In genomic region chrX:14832151-14832550, GRCh38 we compare ENCODE assay signal across 24 cellular contexts. TPM values are rescaled to one million over a fixed set of nuclear protein-coding genes. Genes with fewer than 3 reads are reported as not detected.
DNase-seq lines count a peak whose midpoint lies in the region; ATAC-seq and TF ChIP-seq lines count a peak whose summit lies in the region.
"Had no signal": no experiment of that assay in that cellular context is flagged by ENCODE, and none has a peak within 500 bp of the region (broad histone marks: within the 10 kb centered on the region; RNA-seq: fewer than 3 reads in every experiment).

No MANE protein-coding gene starts in this region.

- H3K9me3 Mint-ChIP-seq in HFFc6: peaks cover 5% of the 10 kb centered on the region
- H3K9me3 Mint-ChIP-seq in CD8-positive, alpha-beta T cell: peaks cover 6% of the 10 kb centered on the region
- H3K9me3 Mint-ChIP-seq: dendritic cell treated with granulocyte-macrophage colony-stimulating factor and Interleukin-4, amounts not matched to agents 40 ng/mL and 50 ng/mL, for 4 days; immature natural killer cell; natural killer cell had no signal

- in situ Hi-C loops in mammary epithelial cell (cut with MboI; ENCODE audit: low sequenced_read_pairs in 2 of 2): no loop called here

- H3K9me3 ChIP-seq in AG04450 (ENCODE audit: control insufficient read depth, insufficient read depth, low read length): no peaks in the 10 kb centered on the region
- no peaks in the 10 kb centered on the region for H3K9me3 ChIP-seq in CD8-positive, alpha-beta T cell (ENCODE audit: low read length)
- H3K9me3 ChIP-seq in MG63: no peaks in the 10 kb centered on the region
- no peaks in the 10 kb centered on the region for H3K9me3 ChIP-seq in mammary epithelial cell (replicated peaks; ENCODE audit: insufficient read depth, low read length)

- DNase-seq in AG04450 (ENCODE audit: low read depth, low spot score): peak; percentile 6
- peak; percentile 15 for DNase-seq in HFFc6
- peak; percentile 50 for DNase-seq in astrocyte of the hippocampus (ENCODE audit: low read depth, low spot score)
- DNase-seq in islet precursor cell: peak; percentile 54
- no peak for DNase-seq in CD8-positive, alpha-beta T cell
- no peak for DNase-seq in MG63
- no peak for DNase-seq in mammary epithelial cell
- DNase-seq: 8988T; activated CD4-positive, alpha-beta T cell treated with anti-CD3 and anti-CD28 coated beads, Interleukin-2, amount 50 U/mL, for 48 hours; activated naive CD4-positive, alpha-beta T cell treated with anti-CD3 and anti-CD28 coated beads for 36 hours; activated T-cell treated with anti-CD3 and anti-CD28 coated beads, Interleukin-2, amount 50 U/mL, for 1 hour; immature natural killer cell; natural killer cell; NCI-H1092 treated with DMSO at 0.1 percent for 48 hours; NCI-H524 treated with DMSO at 0.1 percent for 48 hours; SHP77; stimulated activated CD4-positive, alpha-beta T cell treated with anti-CD3 and anti-CD28 coated beads, Interleukin-4, amount 100 ng/mL, for 4 hours had no signal

- H3K27me3 Mint-ChIP-seq in HFFc6 (ENCODE audit: insufficient read depth): no peaks in the 10 kb centered on the region
- no peaks in the 10 kb centered on the region for H3K27me3 Mint-ChIP-seq in CD8-positive, alpha-beta T cell (ENCODE audit: low read depth)
- H3K27me3 Mint-ChIP-seq: dendritic cell treated with granulocyte-macrophage colony-stimulating factor and Interleukin-4, amounts not matched to agents 40 ng/mL and 50 ng/mL, for 4 days had no signal

- H3K4me3 ChIP-seq in AG04450 (ENCODE audit: low read depth, low read length) (no peak overlapping the region), MG63 (no peak overlapping the region), mammary epithelial cell (replicated peaks in 1 of 3; ENCODE audit: insufficient read depth in 1 of 3, low read depth in 2 of 3, low read length in 3 of 3) (no peak overlapping the region)
- no peak overlapping the region for H3K4me3 ChIP-seq in CD8-positive, alpha-beta T cell (ENCODE audit: low read depth, low read length)
- H3K4me3 ChIP-seq: GM23338, K562, lung, skin epidermis had no signal

- no peaks in the 10 kb centered on the region for H3K36me3 ChIP-seq in CD8-positive, alpha-beta T cell (ENCODE audit: insufficient read depth, low read length)
- H3K36me3 ChIP-seq in MG63 (peaks cover 11% of the 10 kb centered on the region), mammary epithelial cell (ENCODE audit: insufficient read depth, low read length) (no peaks in the 10 kb centered on the region)

- H3K27me3 ChIP-seq in AG04450 (ENCODE audit: control insufficient read depth, insufficient read depth, low read length) (no peaks in the 10 kb centered on the region), MG63 (no peaks in the 10 kb centered on the region), mammary epithelial cell (ENCODE audit: insufficient read depth, low read length) (no peaks in the 10 kb centered on the region)
- H3K27me3 ChIP-seq in CD8-positive, alpha-beta T cell (ENCODE audit: insufficient read depth, low read length): no peaks in the 10 kb centered on the region

- no peak overlapping the region for H3K4me2 ChIP-seq in mammary epithelial cell (ENCODE audit: insufficient read depth, low read depth, low read length)
- H3K4me2 ChIP-seq: GM23338 had no signal

- H2AFZ ChIP-seq in mammary epithelial cell (ENCODE audit: low read depth, low read length): no peak overlapping the region
- H2AFZ ChIP-seq: GM23338 had no signal

- no peak overlapping the region for H3K4me3 Mint-ChIP-seq in HFFc6
- no peak overlapping the region for H3K4me3 Mint-ChIP-seq in CD8-positive, alpha-beta T cell
- H3K4me3 Mint-ChIP-seq: activated naive CD4-positive, alpha-beta T cell treated with anti-CD3 and anti-CD28 coated beads for 36 hours; dendritic cell treated with granulocyte-macrophage colony-stimulating factor and Interleukin-4, amounts not matched to agents 40 ng/mL and 50 ng/mL, for 4 days; GM23338; immature natural killer cell; natural killer cell had no signal

- H3K36me3 Mint-ChIP-seq in HFFc6 (ENCODE audit: low read depth): peaks cover 47% of the 10 kb centered on the region
- peaks cover 15% of the 10 kb centered on the region for H3K36me3 Mint-ChIP-seq in CD8-positive, alpha-beta T cell
- H3K36me3 Mint-ChIP-seq: natural killer cell had no signal

- BruUV-seq in mammary epithelial cell (replicated peaks; lab: Mats Ljungman, UMichigan): no TSS peak

- H4K20me1 ChIP-seq in mammary epithelial cell (ENCODE audit: insufficient read depth, low read length): no peaks in the 10 kb centered on the region

- no peak overlapping the region for H3K9ac ChIP-seq in mammary epithelial cell (ENCODE audit: insufficient read depth, low read length)

- TF ChIP-seq CTCF in AG04450 (IDR thresholded peaks at IDR 0.05; ENCODE audit: low read depth, low read length) (no peak), HFFc6 (IDR thresholded peaks at IDR 0.05) (no peak), mammary epithelial cell (conservative IDR thresholded peaks at IDR 0.05 in 1 of 2, IDR thresholded peaks at IDR 0.05 in 1 of 2; ENCODE audit: extremely low read depth in 1 of 2, insufficient read depth in 1 of 2, low read depth in 1 of 2, low read length in 2 of 2) (no peak)
- TF ChIP-seq CTCF in CD8-positive, alpha-beta T cell (IDR thresholded peaks at IDR 0.05): no peak

- POLR2A ChIA-PET in AG04450 (lab: Yijun Ruan, JAX): no interaction called here
- POLR2A ChIA-PET in CD8-positive, alpha-beta T cell (lab: Charles Lee): no interaction called here

- no peaks in the 10 kb centered on the region for H3K79me2 ChIP-seq in mammary epithelial cell (ENCODE audit: insufficient read depth, low read length)

- dilution Hi-C loops in mammary epithelial cell (cut with HindIII; ENCODE audit: low sequenced_read_pairs): no loop called here

- H3K4me1 Mint-ChIP-seq in HFFc6 (ENCODE audit: low read depth): peaks cover 34% of the 10 kb centered on the region
- no peaks in the 10 kb centered on the region for H3K4me1 Mint-ChIP-seq in CD8-positive, alpha-beta T cell (ENCODE audit: low read depth)
- H3K4me1 Mint-ChIP-seq: immature natural killer cell, natural killer cell had no signal

- WGBS in mammary epithelial cell (ENCODE audit: low coverage, missing lambda C conversion rate): 64% methylated on average over 2 of the region's 2 CpGs

- ATAC-seq in CD8-positive, alpha-beta T cell: no peak
- no peak for ATAC-seq in HG03469 (IDR thresholded peaks at IDR 0.05; ENCODE audit: unreplicated experiment)
- ATAC-seq: GM23338, K562, natural killer cell had no signal

- H3K27ac ChIP-seq in AG04450 (ENCODE audit: low read depth, low read length) (no peak overlapping the region), mammary epithelial cell (ENCODE audit: insufficient read depth, low read depth, low read length) (no peak overlapping the region)
- no peak overlapping the region for H3K27ac ChIP-seq in CD8-positive, alpha-beta T cell (ENCODE audit: low read depth, low read length)
- H3K27ac ChIP-seq: skin epidermis, VCaP had no signal

- intact Hi-C loops in CD8-positive, alpha-beta T cell (cut with DNase I, micrococcal nuclease): no loop called here
- intact Hi-C loops in mammary epithelial cell (cut with micrococcal nuclease): no loop called here

- H3K4me1 ChIP-seq in CD8-positive, alpha-beta T cell (ENCODE audit: insufficient read depth, low read length): no peaks in the 10 kb centered on the region
- H3K4me1 ChIP-seq in mammary epithelial cell (ENCODE audit: insufficient read depth, low read length): no peaks in the 10 kb centered on the region

- CTCF ChIA-PET in AG04450 (lab: Charles Lee): no interaction called here
- CTCF ChIA-PET in CD8-positive, alpha-beta T cell (lab: Charles Lee): no interaction called here
- CTCF ChIA-PET in mammary epithelial cell (lab: Charles Lee; ENCODE audit: low non-redundant PET): no interaction called here

- H3K27ac Mint-ChIP-seq in HFFc6: peak overlapping the region; percentile 73
- no peak overlapping the region for H3K27ac Mint-ChIP-seq in CD8-positive, alpha-beta T cell
- H3K27ac Mint-ChIP-seq: activated naive CD4-positive, alpha-beta T cell treated with anti-CD3 and anti-CD28 coated beads for 36 hours; dendritic cell treated with granulocyte-macrophage colony-stimulating factor and Interleukin-4, amounts not matched to agents 40 ng/mL and 50 ng/mL, for 4 days; GM23338; immature natural killer cell; natural killer cell had no signal

RNA-seq across cellular contexts. Expression of gene FANCB, which starts 40.7 kb away (rescaled TPM):
- polyA plus RNA-seq in AG04450 (2011; rRNA removed) (1.5 and 2.7 TPM in 2 replicates), mammary epithelial cell (2.3 TPM)
- 3.2 and 6.3 TPM in 2 replicates for polyA minus RNA-seq in AG04450 (2011; rRNA and poly(A)+ RNA removed)
- 1 to 10 TPM; 6.6 to 10.0 (median 8.7) TPM for total RNA-seq in HFFc6 (2021; fragmentation: NEBNext Ultra II Directional; extraction: Animal tissue kit (Norgen Biotek cat#: 25700))
- total RNA-seq in CD8-positive, alpha-beta T cell: 1 to 10 TPM; 2.5 to 3.1 TPM
- 5.8 and 7.2 TPM in 2 replicates for total RNA-seq in MG63 (2014; rRNA removed; shearing (Covaris generic); ENCODE audit: low replicate concordance)
- 1 to 10 TPM; 2.0 to 6.4 TPM for total RNA-seq in mammary epithelial cell
- 2.3 TPM for polyA minus RNA-seq in mammary epithelial cell

RNA-seq across cellular contexts. Expression of gene MOSPD2, which starts 41.1 kb away (rescaled TPM):
- 26.4 and 36.1 TPM in 2 replicates for polyA plus RNA-seq in AG04450 (2011; rRNA removed)
- 27.6 and 36.9 TPM in 2 replicates for polyA minus RNA-seq in AG04450 (2011; rRNA and poly(A)+ RNA removed)
- 10 to 100 TPM; 22.0 to 28.2 (median 25.1) TPM for total RNA-seq in HFFc6 (2021; fragmentation: NEBNext Ultra II Directional; extraction: Animal tissue kit (Norgen Biotek cat#: 25700))
- total RNA-seq in CD8-positive, alpha-beta T cell: 1 to 10 TPM; 4.2 to 4.6 TPM
- 1.1 and 1.2 TPM in 2 replicates for total RNA-seq in MG63 (2014; rRNA removed; shearing (Covaris generic); ENCODE audit: low replicate concordance)
- total RNA-seq in mammary epithelial cell: 10 to 100 TPM; 20.7 to 28.0 TPM
- 10.0 TPM for polyA plus RNA-seq in mammary epithelial cell
- polyA minus RNA-seq in mammary epithelial cell: 1.3 TPM

Comparison
In these comparisons a context has a peak if more than half of its experiments do, and no peak if none do; other contexts are left out.
1. DNase-seq: peak in AG04450 (single experiment), HFFc6 (single experiment), astrocyte of the hippocampus (single experiment) and islet precursor cell (single experiment); none in CD8-positive, alpha-beta T cell (0 of 7), MG63 (single experiment) and mammary epithelial cell (single experiment).